9 cellular contexts compared by ENCODE assay signal in the genomic region with DNA sequence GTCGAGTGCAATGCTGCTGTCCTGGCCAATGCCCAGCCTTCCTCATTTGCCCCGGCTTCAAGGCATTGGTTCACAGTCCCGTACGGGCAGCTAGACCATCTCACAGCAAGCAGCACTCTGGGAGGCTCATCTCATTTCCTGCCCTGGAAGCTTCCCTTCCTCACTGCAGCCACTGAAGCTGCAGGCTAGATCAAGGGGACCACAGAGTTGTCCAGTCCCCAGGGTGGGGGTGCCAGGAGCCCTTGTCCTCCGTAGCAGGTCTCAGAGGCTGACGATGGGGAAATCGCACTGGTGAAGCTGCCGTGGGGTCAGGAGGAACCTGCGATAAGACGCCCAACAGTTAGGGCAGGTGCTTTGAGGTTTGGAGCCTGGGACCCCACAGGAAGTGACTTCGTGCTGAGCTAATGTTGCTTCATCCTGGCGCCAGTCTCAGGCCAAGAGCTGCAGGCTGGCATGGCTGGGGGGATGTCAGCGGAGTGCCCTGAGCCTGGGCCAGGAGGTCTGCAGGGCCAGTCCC. TPM values are rescaled to one million over a fixed set of nuclear protein-coding genes. Genes with fewer than 3 reads are reported as not detected.
DNase-seq lines count a peak whose midpoint lies in the region; ATAC-seq lines count a peak whose summit lies in the region.
"Had no signal": no experiment of that assay in that cellular context is flagged by ENCODE, and none has a peak within 500 bp of the region (broad histone marks: within the 10 kb centered on the region; RNA-seq: fewer than 3 reads in every experiment).

Gene SPNS3 (plus strand): TSS at position 426 of the 517 bp plus-strand sequence. CDS start 28 bp downstream, at position 454.

- H3K4me1 ChIP-seq in SJCRH30: no peaks in the 10 kb centered on the region

- H3K27ac Mint-ChIP-seq in activated naive CD4-positive, alpha-beta T cell treated with anti-CD3 and anti-CD28 coated beads, Interleukin-2, amount 50 U/mL, for 72 hours: peak within 1 kb of the TSS; percentile 14 to 65

- H3K27ac ChIP-seq in SJCRH30: no peak within 1 kb of the TSS
- H3K27ac ChIP-seq: cardiac muscle cell had no signal

- H3K36me3 ChIP-seq in H7 (replicated peaks; ENCODE audit: control insufficient read depth, insufficient read depth, low read length) (no peaks in the 10 kb centered on the region), SJCRH30 (no peaks in the 10 kb centered on the region)
- H3K36me3 ChIP-seq: cardiac muscle cell had no signal

- peak; percentile 66 to 80 for ATAC-seq in activated naive CD4-positive, alpha-beta T cell treated with anti-CD3 and anti-CD28 coated beads, Interleukin-2, amount 50 U/mL, for 72 hours
- ATAC-seq in HG02870 (IDR thresholded peaks at IDR 0.05; ENCODE audit: unreplicated experiment): no peak

- no peaks in the 10 kb centered on the region for H3K9me3 Mint-ChIP-seq in activated naive CD4-positive, alpha-beta T cell treated with anti-CD3 and anti-CD28 coated beads, Interleukin-2, amount 50 U/mL, for 72 hours

- no peak within 1 kb of the TSS for H3K4me3 ChIP-seq in H7 (ENCODE audit: insufficient read depth, low read depth, low read length)
- no peak within 1 kb of the TSS for H3K4me3 ChIP-seq in SJCRH30
- H3K4me3 ChIP-seq: cardiac muscle cell had no signal

- no peaks in the 10 kb centered on the region for H3K36me3 Mint-ChIP-seq in activated naive CD4-positive, alpha-beta T cell treated with anti-CD3 and anti-CD28 coated beads, Interleukin-2, amount 50 U/mL, for 72 hours

- H3K9me3 ChIP-seq in SJCRH30 (replicated peaks): no peaks in the 10 kb centered on the region

- H3K27me3 ChIP-seq in H7 (ENCODE audit: control insufficient read depth, insufficient read depth, low read length): no peaks in the 10 kb centered on the region
- H3K27me3 ChIP-seq in SJCRH30: no peaks in the 10 kb centered on the region
- H3K27me3 ChIP-seq: cardiac muscle cell had no signal

- DNase-seq in H7 (peak; percentile 22), SKM-1 treated with dmso at 0.1 percent for 144 hours (lab: John Stamatoyannopoulos, UW; ENCODE audit: unreplicated experiment) (peak; percentile 83), DMS153 treated with DMSO at 0.1 percent for 48 hours (lab: John Stamatoyannopoulos, UW; ENCODE audit: unreplicated experiment) (no peak), iPS-NIHi11 (ENCODE audit: low spot score) (no peak), SJCRH30 (no peak)
- peak; percentile 24 to 58 for DNase-seq in activated naive CD4-positive, alpha-beta T cell treated with anti-CD3 and anti-CD28 coated beads, Interleukin-2, amount 50 U/mL, for 72 hours (ENCODE audit: low spot score in 2 of 2)
- peak; percentile 5 to 11 for DNase-seq in stimulated activated CD4-positive, alpha-beta T cell treated with anti-CD3 and anti-CD28 coated beads, Interleukin-4, amount 100 ng/mL, for 4 hours

RNA-seq across cellular contexts. Expression of gene SPNS3, which starts in this region (rescaled TPM):
- total RNA-seq in H7 (2014; rRNA removed; shearing (Covaris generic)): 0.52 TPM in 1 of 2 replicates, not detected in the other
- 1 to 10 TPM; 4.4 to 8.7 TPM for total RNA-seq in activated naive CD4-positive, alpha-beta T cell treated with anti-CD3 and anti-CD28 coated beads, Interleukin-2, amount 50 U/mL, for 72 hours
- total RNA-seq in SJCRH30 (2014; rRNA removed; shearing (Covaris generic)): not detected in 2 replicates
- total RNA-seq: cardiac muscle cell had no signal

Comparison
In these comparisons a context has a peak if more than half of its experiments do, and no peak if none do; other contexts are left out.
1. Peak in DNase-seq in H7; RNA of the gene not detected or under 1 TPM.
2. DNase-seq: peak in SKM-1 treated with dmso at 0.1 percent for 144 hours (single experiment), activated naive CD4-positive, alpha-beta T cell treated with anti-CD3 and anti-CD28 coated beads, Interleukin-2, amount 50 U/mL, for 72 hours (2 of 2) and stimulated activated CD4-positive, alpha-beta T cell treated with anti-CD3 and anti-CD28 coated beads, Interleukin-4, amount 100 ng/mL, for 4 hours (2 of 2); none in DMS153 treated with DMSO at 0.1 percent for 48 hours (single experiment), iPS-NIHi11 (single experiment) and SJCRH30 (0 of 2).